ENCODE assay signal across 20 cellular contexts in the genomic region with DNA sequence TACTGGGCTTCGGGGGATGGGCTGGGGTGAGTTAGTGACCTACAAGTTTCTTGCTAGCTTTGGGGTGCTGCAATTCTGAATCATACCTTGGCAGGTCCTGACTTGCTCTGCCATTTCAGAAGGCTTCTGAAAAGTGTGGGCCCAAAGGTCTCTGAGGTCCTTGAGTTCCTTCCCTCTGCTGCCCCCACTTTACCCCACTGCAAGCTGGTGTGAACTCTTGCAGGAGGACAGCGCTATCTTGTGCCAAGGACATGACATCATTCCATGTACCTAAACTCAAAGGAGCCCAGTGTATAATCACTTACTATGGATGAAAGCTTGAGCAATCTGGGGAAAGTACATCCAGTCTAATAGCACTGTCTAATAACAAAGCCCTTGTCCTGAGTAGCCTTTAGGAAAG.
DNase-seq lines count a peak whose midpoint lies in the region; ATAC-seq and TF ChIP-seq lines count a peak whose summit lies in the region.
"Had no signal": no experiment of that assay in that cellular context is flagged by ENCODE, and none has a peak within 500 bp of the region (broad histone marks: within the 10 kb centered on the region; RNA-seq: fewer than 3 reads in every experiment).

No MANE protein-coding gene starts in this region.

- no peak for TF ChIP-seq POLR2A in right lobe of liver (IDR thresholded peaks at IDR 0.05)

- H3K27me3 ChIP-seq in right lobe of liver, result peaks cover 0 to 12% of the 10 kb centered on the region in 2 donors
- H3K27me3 ChIP-seq: ovary had no signal

- intact Hi-C loops in right lobe of liver (cut with DNase I), result no loop called here

- H3K36me3 ChIP-seq in right lobe of liver, result no peaks in the 10 kb centered on the region
- H3K36me3 ChIP-seq: ovary, spleen, thoracic aorta had no signal

- no peaks in the 10 kb centered on the region for H3K9me3 ChIP-seq in right lobe of liver
- H3K9me3 ChIP-seq: ovary, spleen, thoracic aorta had no signal

- no peak overlapping the region for H3K27ac ChIP-seq in right lobe of liver
- H3K27ac ChIP-seq: ovary, spleen, thoracic aorta had no signal

- peaks cover 0 to 17% (median 3%) of the 10 kb centered on the region in 4 donors for H3K4me1 ChIP-seq in right lobe of liver

- DNase-seq in HPDE6-E6E7 (ENCODE audit: extremely low spot score) (peak; percentile 38), NCI-H226 (peak; percentile 5), choroid plexus epithelial cell (ENCODE audit: low read depth) (peak; percentile 4), right lobe of liver (no peak), NCI-H2081 (lab: John Stamatoyannopoulos, UW) (no peak), mesenteric fat pad (ENCODE audit: low spot score) (no peak)
- no peak for DNase-seq in activated CD4-positive, CD25-positive, alpha-beta regulatory T cell treated with anti-CD3 and anti-CD28 coated beads, Interleukin-2, amount 50 U/mL, for 72 hours
- DNase-seq: AML-193, Calu3, endodermal cell, GF-D8, naive B cell, NCI-H2107, NCI-H82, ovary, spleen, T-cell had no signal

- WGBS in right lobe of liver (ENCODE audit: insufficient coverage, low coverage, low lambda C conversion rate, missing lambda C conversion rate), result 33% methylated on average over 1 of the region's 2 CpGs

- peak in 3 of 4 donors; percentile 12 to 58 (median 28) for ATAC-seq in right lobe of liver
- ATAC-seq: activated T-helper 17 cell treated with anti-CD3 and anti-CD28 coated beads, Interleukin-2, amount 50 U/mL, for 72 hours; T-cell had no signal

- H3K4me3 ChIP-seq in choroid plexus epithelial cell (ENCODE audit: low read depth, low read length) (no peak overlapping the region), right lobe of liver (no peak overlapping the region)
- H3K4me3 ChIP-seq: lung, ovary, spleen, thoracic aorta had no signal

- no peak for TF ChIP-seq CTCF in choroid plexus epithelial cell (conservative IDR thresholded peaks at IDR 0.05; ENCODE audit: low read depth, low read length)
- TF ChIP-seq CTCF in right lobe of liver (IDR thresholded peaks at IDR 0.05), result no peak

Comparison
In these comparisons a context has a peak if more than half of its experiments do, and no peak if none do; other contexts are left out.
1. DNase-seq: peak in HPDE6-E6E7 (single experiment), NCI-H226 (single experiment) and choroid plexus epithelial cell (single experiment); none in right lobe of liver (0 of 3), NCI-H2081 (0 of 2), mesenteric fat pad (single experiment) and activated CD4-positive, CD25-positive, alpha-beta regulatory T cell treated with anti-CD3 and anti-CD28 coated beads, Interleukin-2, amount 50 U/mL, for 72 hours (single experiment).